In the genomic region with DNA sequence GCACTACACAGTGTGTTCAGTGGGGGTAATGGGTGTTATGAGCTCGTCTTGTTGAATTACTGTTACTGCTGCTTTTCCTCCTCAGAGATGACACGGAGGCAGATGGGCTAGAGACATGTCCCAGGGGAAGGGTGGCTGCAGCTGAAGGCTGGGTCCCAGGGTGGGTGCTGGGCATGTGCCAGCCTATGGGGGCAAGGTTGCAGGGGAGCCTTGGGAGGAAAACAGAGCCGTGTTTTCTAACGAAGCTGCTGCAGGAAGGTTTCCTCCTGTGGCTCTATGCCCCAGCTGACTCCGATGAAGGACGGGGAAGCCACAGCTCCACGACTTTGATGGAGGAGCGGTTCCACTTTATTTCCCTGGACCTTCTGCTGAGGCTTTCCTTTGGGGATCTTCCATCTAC, we compare ENCODE assay signal across 32 cellular contexts. TPM values are rescaled to one million over a fixed set of nuclear protein-coding genes. Genes with fewer than 3 reads are reported as not detected.
"Had no signal": no experiment of that assay in that cellular context is flagged by ENCODE, and none has a peak within 500 bp of the region (broad histone marks: within the 10 kb centered on the region; RNA-seq: fewer than 3 reads in every experiment).

No MANE protein-coding gene starts in this region.

- H3K4me1 Mint-ChIP-seq: immature natural killer cell; memory B cell; stimulated activated naive B cell treated with anti-CD40 and anti-IgM and Interleukin-4, amounts not matched to agents 10 μg/mL and 1 μg/mL and 100 μg/mL, for 72 hours had no signal

- H3K4me3 ChIP-seq: heart left ventricle, left lung, lower lobe of right lung, ovary, skin epidermis, stomach, testis, thyroid gland, vagina had no signal

- H3K27ac Mint-ChIP-seq: immature natural killer cell; memory B cell; natural killer cell treated with Interleukin-12 subunit alpha and Interleukin-12 subunit beta and Interleukin-15 and Interleukin-18, amount 100 ng/mL, for 72 hours; progenitor cell of endocrine pancreas; stimulated activated naive B cell treated with anti-CD40 and anti-IgM and Interleukin-4, amounts not matched to agents 10 μg/mL and 1 μg/mL and 100 μg/mL, for 72 hours had no signal

- H3K4me1 ChIP-seq: left lung, lower lobe of right lung, stomach, testis, thyroid gland, vagina had no signal

- ATAC-seq: heart left ventricle; left colon; left lung; lower lobe of right lung; natural killer cell treated with Interleukin-12 subunit alpha and Interleukin-12 subunit beta and Interleukin-15 and Interleukin-18, amount 100 ng/mL, for 72 hours; right cardiac atrium; sciatic nerve; stimulated activated naive B cell treated with anti-CD40 and anti-IgM and Interleukin-4, amounts not matched to agents 10 μg/mL and 1 μg/mL and 100 μg/mL, for 72 hours; stimulated activated naive CD8-positive, alpha-beta T cell treated with anti-CD3 and anti-CD28 coated beads, Interleukin-15, Interleukin-2, amounts not matched to agents 100 U/mL and 50 U/mL, for 24 hours had no signal

- H3K27me3 ChIP-seq: heart left ventricle, ovary, testis, thyroid gland, vagina had no signal

- H3K27ac ChIP-seq: heart left ventricle, left lung, lower lobe of right lung, ovary, skin epidermis, stomach, testis, thyroid gland, vagina had no signal

- H3K4me3 Mint-ChIP-seq: immature natural killer cell; memory B cell; natural killer cell treated with Interleukin-12 subunit alpha and Interleukin-12 subunit beta and Interleukin-15 and Interleukin-18, amount 100 ng/mL, for 72 hours; stimulated activated naive B cell treated with anti-CD40 and anti-IgM and Interleukin-4, amounts not matched to agents 10 μg/mL and 1 μg/mL and 100 μg/mL, for 72 hours had no signal

- H3K36me3 Mint-ChIP-seq: immature natural killer cell; memory B cell; natural killer cell treated with Interleukin-12 subunit alpha and Interleukin-12 subunit beta and Interleukin-15 and Interleukin-18, amount 100 ng/mL, for 72 hours; stimulated activated naive B cell treated with anti-CD40 and anti-IgM and Interleukin-4, amounts not matched to agents 10 μg/mL and 1 μg/mL and 100 μg/mL, for 72 hours had no signal

- DNase-seq: heart left ventricle; hypothalamus; immature natural killer cell; kidney; left colon; left lung; lower lobe of right lung; ovary; right cardiac atrium; stimulated activated CD4-positive, alpha-beta T cell treated with anti-CD3 and anti-CD28 coated beads, Interleukin-12 subunit alpha, Interleukin-12 subunit beta, amount 100 ng/mL, for 4 hours; stimulated activated CD4-positive, alpha-beta T cell treated with anti-CD3 and anti-CD28 coated beads, Interleukin-15, amount 100 ng/mL, for 24 hours; stimulated activated CD4-positive, alpha-beta T cell treated with anti-CD3 and anti-CD28 coated beads, Interleukin-2, amount 100 ng/mL, for 24 hours; stimulated activated CD4-positive, alpha-beta T cell treated with anti-CD3 and anti-CD28 coated beads, Interleukin-4, amount 100 ng/mL, for 1 hour; stimulated activated naive B cell treated with anti-CD40 and anti-IgM and Interleukin-4, amounts not matched to agents 10 μg/mL and 1 μg/mL and 100 μg/mL, for 72 hours; stimulated activated naive CD8-positive, alpha-beta T cell treated with anti-CD3 and anti-CD28 coated beads, Interleukin-15, Interleukin-2, amounts not matched to agents 100 U/mL and 50 U/mL, for 24 hours; stomach; testis; thyroid gland; trophoblast cell had no signal

- H3K36me3 ChIP-seq: heart left ventricle, left lung, lower lobe of right lung, ovary, stomach, thyroid gland, vagina had no signal

- H3K9me3 ChIP-seq: ovary, testis, thyroid gland, vagina had no signal

RNA-seq across cellular contexts. Expression of gene ASB18, which starts 42.4 kb away (rescaled TPM):
- total RNA-seq: kidney; left colon; left lung; liver; lower lobe of right lung; mucosa of gallbladder; natural killer cell treated with Interleukin-12 subunit alpha and Interleukin-12 subunit beta and Interleukin-15 and Interleukin-18, amount 100 ng/mL, for 72 hours; omental fat pad; ovary; progenitor cell of endocrine pancreas; pulmonary artery endothelial cell; renal cortical epithelial cell; sciatic nerve; stomach; thyroid gland; urinary bladder; vagina had no signal
- polyA plus RNA-seq: immature natural killer cell, liver, neural cell, ovary, stomach, urinary bladder had no signal

RNA-seq across cellular contexts. Expression of gene GBX2, which starts 53.6 kb away (rescaled TPM):
- total RNA-seq: kidney; left colon; left lung; liver; lower lobe of right lung; mucosa of gallbladder; natural killer cell treated with Interleukin-12 subunit alpha and Interleukin-12 subunit beta and Interleukin-15 and Interleukin-18, amount 100 ng/mL, for 72 hours; omental fat pad; ovary; progenitor cell of endocrine pancreas; renal cortical epithelial cell; right cardiac atrium; sciatic nerve; thyroid gland; urinary bladder; vagina had no signal
- polyA plus RNA-seq: immature natural killer cell, liver, ovary, right cardiac atrium, stomach, urinary bladder had no signal
